22 cellular contexts compared by ENCODE assay signal in the genomic region with DNA sequence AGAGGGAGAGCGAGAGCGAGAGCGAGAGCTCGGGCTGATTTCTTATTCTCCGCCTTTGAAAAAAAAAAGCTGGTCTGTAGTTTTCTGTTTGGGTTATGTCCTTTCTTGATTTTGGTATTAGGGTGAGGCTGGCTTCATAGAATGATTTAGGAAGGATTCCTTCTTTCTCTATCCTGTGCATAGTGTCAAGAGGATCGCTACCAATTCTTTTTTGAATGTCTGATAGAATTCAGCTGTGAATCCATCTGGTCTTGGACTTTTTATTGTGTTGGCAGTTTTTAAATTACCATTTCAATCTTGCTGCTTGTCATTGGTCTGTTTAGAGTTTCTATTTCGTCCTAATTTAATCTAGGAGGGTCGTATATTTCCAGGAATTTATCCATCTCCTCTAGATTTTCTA.
"Had no signal": no experiment of that assay in that cellular context is flagged by ENCODE, and none has a peak within 500 bp of the region (broad histone marks: within the 10 kb centered on the region; RNA-seq: fewer than 3 reads in every experiment).

No MANE protein-coding gene starts in this region.

- H3K36me3 ChIP-seq: esophagus muscularis mucosa, gastroesophageal sphincter, heart left ventricle, left lung, lower lobe of right lung had no signal

- H3K27me3 ChIP-seq: dorsolateral prefrontal cortex, esophagus muscularis mucosa, foreskin keratinocyte, gastroesophageal sphincter, heart left ventricle, hepatocyte, left lung had no signal

- H3K79me2 ChIP-seq: hepatocyte had no signal

- H3K9me3 ChIP-seq: esophagus muscularis mucosa, gastroesophageal sphincter, heart left ventricle, left lung, lower lobe of right lung, mucosa of descending colon had no signal

- H3K4me2 ChIP-seq: hepatocyte had no signal

- H3K27ac ChIP-seq: coronary artery, dorsolateral prefrontal cortex, esophagus muscularis mucosa, foreskin keratinocyte, gastroesophageal sphincter, heart left ventricle, hepatocyte, left lung, lower lobe of right lung had no signal

- H3K4me1 ChIP-seq: esophagus muscularis mucosa, foreskin keratinocyte, gastroesophageal sphincter, heart left ventricle, left lung, lower lobe of right lung had no signal

- FAIRE-seq: colon had no signal

- H3K4me3 ChIP-seq: coronary artery, dorsolateral prefrontal cortex, esophagus muscularis mucosa, gastroesophageal sphincter, heart left ventricle, hepatocyte, left lung, lower lobe of right lung, mucosa of descending colon had no signal

- DNase-seq: dermis blood vessel endothelial cell; dorsolateral prefrontal cortex; effector CD4-positive, alpha-beta T cell; effector memory CD4-positive, alpha-beta T cell; foreskin keratinocyte; heart left ventricle; hypothalamus; immature natural killer cell; islet precursor cell; kidney; kidney glomerular epithelial cell; left lung; left ventricle myocardium superior; lower lobe of right lung; mesenchymal stem cell; mucosa of descending colon; naive B cell had no signal

- ATAC-seq: foreskin keratinocyte, gastroesophageal sphincter, heart left ventricle, left lung, left ventricle myocardium superior, lower lobe of right lung, mucosa of descending colon had no signal

- H2AFZ ChIP-seq: hepatocyte had no signal
